In the genomic region with DNA sequence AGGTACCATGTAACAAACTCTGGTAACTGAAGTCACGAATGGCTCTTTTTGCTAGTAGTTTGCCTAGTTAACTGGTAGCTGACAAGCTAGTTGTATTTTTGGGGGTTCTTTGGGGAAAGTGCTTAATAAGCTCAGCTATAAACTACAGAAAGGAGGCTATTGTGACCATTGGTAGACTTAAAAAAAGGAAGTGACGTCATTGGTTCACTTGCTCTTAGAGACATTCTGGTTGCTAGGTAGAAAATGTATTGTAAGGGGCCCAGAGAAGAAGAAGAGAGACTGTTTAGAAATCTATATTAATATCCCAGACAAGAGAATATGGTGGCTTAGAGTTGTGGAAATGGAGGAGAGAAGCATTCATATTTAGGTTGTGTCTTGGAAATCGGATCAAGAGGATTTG, we compare ENCODE assay signal across 15 cellular contexts.
DNase-seq lines count a peak whose midpoint lies in the region; ATAC-seq, FAIRE-seq and TF ChIP-seq lines count a peak whose summit lies in the region.
"Had no signal": no experiment of that assay in that cellular context is flagged by ENCODE, and none has a peak within 500 bp of the region (broad histone marks: within the 10 kb centered on the region; RNA-seq: fewer than 3 reads in every experiment).

No MANE protein-coding gene starts in this region.

- DNase-seq in D721Med (ENCODE audit: insufficient read length, low spot score) (no peak), hypothalamus (lab: John Stamatoyannopoulos, UW) (no peak), ureter (ENCODE audit: low spot score) (no peak), HuH-7 (ENCODE audit: low spot score) (no peak)
- DNase-seq: AML-193, hippocampal formation, NCI-H1694, psoas muscle had no signal

- no peak for TF ChIP-seq CTCF in D721Med (IDR thresholded peaks at IDR 0.05; ENCODE audit: insufficient read depth, missing control alignments)

- FAIRE-seq in D721Med (lab: Jason Lieb, UNC): peak; percentile 46
- FAIRE-seq: astrocyte, GM19239 had no signal

- ATAC-seq in GM18909 (IDR thresholded peaks at IDR 0.05; ENCODE audit: poor library complexity, unreplicated experiment): peak; percentile 88
- ATAC-seq in HG02852 (IDR thresholded peaks at IDR 0.05; ENCODE audit: unreplicated experiment): peak; percentile 98
- peak; percentile 57 for ATAC-seq in HG03558 (IDR thresholded peaks at IDR 0.05; ENCODE audit: extremely low read depth, unreplicated experiment)
- ATAC-seq in GM19452 (IDR thresholded peaks at IDR 0.05; ENCODE audit: unreplicated experiment): no peak
- ATAC-seq: Panc1, psoas muscle had no signal
